ENCODE assay signal across 31 cellular contexts in the genomic region with DNA sequence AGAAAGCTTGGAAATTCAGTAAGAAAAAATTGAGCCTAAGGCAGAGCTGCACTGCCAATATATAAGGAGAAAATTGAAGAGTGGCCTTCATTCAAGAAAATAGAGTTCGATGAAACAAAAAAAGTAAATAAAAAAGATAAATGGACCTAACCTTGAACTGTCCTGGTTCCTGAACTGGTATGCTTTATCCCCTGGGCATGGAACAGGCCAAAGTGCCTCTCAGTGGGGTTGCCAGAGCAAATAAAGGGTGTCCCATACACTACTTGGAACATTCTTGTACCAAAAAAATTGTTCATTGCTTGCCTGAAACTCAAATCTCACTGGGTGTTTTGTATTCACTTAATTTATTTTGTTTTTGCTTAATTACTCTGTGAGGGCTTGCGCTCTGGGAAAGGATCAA.
"Had no signal": no experiment of that assay in that cellular context is flagged by ENCODE, and none has a peak within 500 bp of the region (broad histone marks: within the 10 kb centered on the region; RNA-seq: fewer than 3 reads in every experiment).

No MANE protein-coding gene starts in this region.

- H3K36me3 Mint-ChIP-seq: neural progenitor cell; stimulated activated memory B cell treated with anti-CD40 and anti-IgM and Interleukin-4, amounts not matched to agents 10 μg/mL and 1 μg/mL and 100 μg/mL, for 72 hours; type B pancreatic cell had no signal

- H3K27me3 Mint-ChIP-seq: progenitor cell of endocrine pancreas had no signal

- H3K4me2 ChIP-seq: neural progenitor cell, smooth muscle cell had no signal

- H3K27ac ChIP-seq: neural progenitor cell, ovary, parathyroid adenoma, psoas muscle, spleen, suprapubic skin, testis, tibial artery, transverse colon, upper lobe of right lung, vagina had no signal

- H3K4me1 ChIP-seq: neural progenitor cell, parathyroid adenoma, psoas muscle, spleen, suprapubic skin, testis, transverse colon, upper lobe of right lung, vagina had no signal

- DNase-seq: natural killer cell; occipital lobe; ovary; posterior cingulate gyrus; psoas muscle; right cardiac atrium; spleen; stimulated activated CD4-positive, alpha-beta T cell treated with anti-CD3 and anti-CD28 coated beads, Interleukin-12 subunit alpha, Interleukin-12 subunit beta, amount 100 ng/mL, for 4 hours; stimulated activated CD4-positive, alpha-beta T cell treated with anti-CD3 and anti-CD28 coated beads, Interleukin-1b, Interleukin-23, amount 100 ng/mL, for 48 hours; stimulated activated CD4-positive, alpha-beta T cell treated with anti-CD3 and anti-CD28 coated beads, Interleukin-4, amount 100 ng/mL, for 1 hour; stimulated activated CD4-positive, alpha-beta T cell treated with anti-CD3 and anti-CD28 coated beads, Interleukin-4, amount 100 ng/mL, for 4 hours; stimulated activated CD8-positive, alpha-beta memory T cell treated with anti-CD3 and anti-CD28 coated beads, Interleukin-4, amount 100 ng/mL, for 48 hours; stimulated activated naive CD4-positive, alpha-beta T cell; stimulated activated naive CD8-positive, alpha-beta T cell treated with anti-CD3 and anti-CD28 coated beads, Interleukin-15, amount 100 ng/mL, for 72 hours; stimulated activated naive CD8-positive, alpha-beta T cell treated with anti-CD3 and anti-CD28 coated beads, Interleukin-15, Interleukin-2, amounts not matched to agents 100 U/mL and 50 U/mL, for 24 hours; substantia nigra; testis; tibial artery; transverse colon; upper lobe of right lung had no signal

- H3K9me3 Mint-ChIP-seq: natural killer cell, type B pancreatic cell had no signal

- H3K4me3 ChIP-seq: neural progenitor cell, ovary, psoas muscle, skin epidermis, smooth muscle cell, spleen, suprapubic skin, testis, tibial artery, transverse colon, upper lobe of right lung, vagina had no signal

- H3K9me3 ChIP-seq: ovary, psoas muscle, suprapubic skin, testis, tibial artery, upper lobe of right lung, vagina had no signal

- H3K79me2 ChIP-seq: parathyroid adenoma had no signal

- H3K4me1 Mint-ChIP-seq: natural killer cell; nephron; neural progenitor cell; stimulated activated memory B cell treated with anti-CD40 and anti-IgM and Interleukin-4, amounts not matched to agents 10 μg/mL and 1 μg/mL and 100 μg/mL, for 72 hours; stimulated activated naive CD8-positive, alpha-beta T cell treated with anti-CD3 and anti-CD28 coated beads, Interleukin-15, amount 100 ng/mL, for 72 hours had no signal

- H2AFZ ChIP-seq: neural progenitor cell, parathyroid adenoma had no signal

- H3K36me3 ChIP-seq: neural progenitor cell, ovary, spleen, suprapubic skin, tibial artery, transverse colon, upper lobe of right lung, vagina had no signal

- H3K9ac ChIP-seq: neural progenitor cell, parathyroid adenoma had no signal

- ATAC-seq: natural killer cell; psoas muscle; right cardiac atrium; sciatic nerve; stimulated activated memory B cell treated with anti-CD40 and anti-IgM and Interleukin-4, amounts not matched to agents 10 μg/mL and 1 μg/mL and 100 μg/mL, for 72 hours; stimulated activated naive CD8-positive, alpha-beta T cell treated with anti-CD3 and anti-CD28 coated beads, Interleukin-15, amount 100 ng/mL, for 72 hours; stimulated activated naive CD8-positive, alpha-beta T cell treated with anti-CD3 and anti-CD28 coated beads, Interleukin-15, Interleukin-2, amounts not matched to agents 100 U/mL and 50 U/mL, for 24 hours; upper lobe of right lung had no signal

- H3K27ac Mint-ChIP-seq: natural killer cell; nephron; neural progenitor cell; progenitor cell of endocrine pancreas; stimulated activated memory B cell treated with anti-CD40 and anti-IgM and Interleukin-4, amounts not matched to agents 10 μg/mL and 1 μg/mL and 100 μg/mL, for 72 hours; stimulated activated naive CD8-positive, alpha-beta T cell treated with anti-CD3 and anti-CD28 coated beads, Interleukin-15, amount 100 ng/mL, for 72 hours; type B pancreatic cell had no signal

- H3K4me3 Mint-ChIP-seq: natural killer cell; nephron; neural progenitor cell; stimulated activated memory B cell treated with anti-CD40 and anti-IgM and Interleukin-4, amounts not matched to agents 10 μg/mL and 1 μg/mL and 100 μg/mL, for 72 hours; stimulated activated naive CD8-positive, alpha-beta T cell treated with anti-CD3 and anti-CD28 coated beads, Interleukin-15, amount 100 ng/mL, for 72 hours; type B pancreatic cell had no signal

- H3K27me3 ChIP-seq: neural progenitor cell, ovary, spleen, suprapubic skin, testis, tibial artery, transverse colon, upper lobe of right lung, vagina had no signal
